24 cellular contexts compared by ENCODE assay signal in the genomic region with DNA sequence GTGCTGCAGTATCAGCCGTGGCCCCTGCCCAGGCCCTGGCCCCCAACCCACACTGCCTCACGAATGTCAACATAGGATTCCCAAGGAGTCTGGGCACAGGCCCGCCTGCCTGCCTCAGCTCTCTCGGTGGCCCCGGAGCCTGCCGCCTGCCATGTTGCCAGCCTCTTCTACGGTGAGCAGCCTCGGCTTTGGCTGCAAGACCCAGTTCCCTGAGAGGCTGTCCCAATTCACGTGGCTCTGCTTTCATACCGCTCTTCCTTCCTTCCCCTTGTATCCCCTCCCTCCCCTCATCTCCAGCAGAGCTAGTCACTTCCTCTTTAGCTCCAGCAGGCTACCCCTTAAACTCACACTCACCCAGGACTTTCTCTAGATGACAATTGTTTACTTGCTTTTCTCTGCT. TPM values are rescaled to one million over a fixed set of nuclear protein-coding genes. Genes with fewer than 3 reads are reported as not detected.
A peak's percentile ranks its signal among the peaks of the same experiment; 100 is the strongest.
DNase-seq lines count a peak whose midpoint lies in the region; ATAC-seq, FAIRE-seq and TF ChIP-seq lines count a peak whose summit lies in the region.
"Had no signal": no experiment of that assay in that cellular context is flagged by ENCODE, and none has a peak within 500 bp of the region (broad histone marks: within the 10 kb centered on the region; RNA-seq: fewer than 3 reads in every experiment).

No MANE protein-coding gene starts in this region.

- no peak for FAIRE-seq in kidney (lab: Jason Lieb, UNC)
- no peak for FAIRE-seq in GM12892 (lab: Jason Lieb, UNC)
- FAIRE-seq: A204.1 had no signal

- H3K4me1 ChIP-seq in left ventricle myocardium inferior: no peaks in the 10 kb centered on the region
- H3K4me1 ChIP-seq in kidney (ENCODE audit: control insufficient read depth in 1 of 2, insufficient read depth in 1 of 2, low read depth in 1 of 2, low read length in 2 of 2): no peaks in the 10 kb centered on the region
- H3K4me1 ChIP-seq in ascending aorta: no peaks in the 10 kb centered on the region
- H3K4me1 ChIP-seq: gastroesophageal sphincter, Peyer's patch had no signal

- TF ChIP-seq CTCF in left ventricle myocardium inferior (IDR thresholded peaks at IDR 0.05; ENCODE audit: borderline replicate concordance): no peak
- TF ChIP-seq CTCF in kidney (IDR thresholded peaks at IDR 0.05; ENCODE audit: borderline replicate concordance, extremely low read depth, insufficient read depth): no peak
- TF ChIP-seq CTCF in ascending aorta (IDR thresholded peaks at IDR 0.05): no peak

- H3K27me3 ChIP-seq in left ventricle myocardium inferior (ENCODE audit: low read depth): no peaks in the 10 kb centered on the region
- no peaks in the 10 kb centered on the region for H3K27me3 ChIP-seq in ascending aorta
- H3K27me3 ChIP-seq: gastroesophageal sphincter, Peyer's patch, thyroid gland had no signal

- no peak for TF ChIP-seq POLR2A in GM12892 (IDR thresholded peaks at IDR 0.05; ENCODE audit: low read depth, low read length)

- H3K4me3 Mint-ChIP-seq in effector memory CD8-positive, alpha-beta T cell: no peak overlapping the region
- H3K4me3 Mint-ChIP-seq: activated CD8-positive, alpha-beta T cell treated with anti-CD3 and anti-CD28 coated beads for 36 hours; activated T-cell treated with anti-CD3 and anti-CD28 coated beads, Interleukin-2, amount 50 U/mL, for 72 hours; CD8-positive, alpha-beta T cell; stimulated activated memory B cell treated with anti-CD40 and anti-IgM and Interleukin-4, amounts not matched to agents 10 μg/mL and 1 μg/mL and 100 μg/mL, for 72 hours had no signal

- peaks cover 13 to 24% of the 10 kb centered on the region in 2 donors for H3K27me3 Mint-ChIP-seq in effector memory CD8-positive, alpha-beta T cell
- H3K27me3 Mint-ChIP-seq: activated CD8-positive, alpha-beta T cell treated with anti-CD3 and anti-CD28 coated beads for 36 hours had no signal

- intact Hi-C loops in left cardiac atrium (cut with DNase I): no loop called here
- intact Hi-C loops in left ventricle myocardium inferior (cut with micrococcal nuclease): no loop called here
- intact Hi-C loops in kidney (cut with DNase I): no loop called here
- intact Hi-C loops in ascending aorta (cut with DNase I): no loop called here

- no peak overlapping the region for H3K27ac Mint-ChIP-seq in effector memory CD8-positive, alpha-beta T cell
- H3K27ac Mint-ChIP-seq: activated CD8-positive, alpha-beta T cell treated with anti-CD3 and anti-CD28 coated beads for 36 hours; activated naive CD4-positive, alpha-beta T cell treated with anti-CD3 and anti-CD28 coated beads, Interleukin-2, amount 50 U/mL, for 72 hours; activated T-cell treated with anti-CD3 and anti-CD28 coated beads, Interleukin-2, amount 50 U/mL, for 72 hours; CD8-positive, alpha-beta T cell; stimulated activated memory B cell treated with anti-CD40 and anti-IgM and Interleukin-4, amounts not matched to agents 10 μg/mL and 1 μg/mL and 100 μg/mL, for 72 hours had no signal

- H3K9ac ChIP-seq in kidney (ENCODE audit: low read length in 2 of 2): no peak overlapping the region

- no peaks in the 10 kb centered on the region for H3K9me3 Mint-ChIP-seq in effector memory CD8-positive, alpha-beta T cell
- H3K9me3 Mint-ChIP-seq: activated CD8-positive, alpha-beta T cell treated with anti-CD3 and anti-CD28 coated beads for 36 hours; activated naive CD4-positive, alpha-beta T cell treated with anti-CD3 and anti-CD28 coated beads, Interleukin-2, amount 50 U/mL, for 72 hours; activated T-cell treated with anti-CD3 and anti-CD28 coated beads, Interleukin-2, amount 50 U/mL, for 72 hours; CD8-positive, alpha-beta T cell; stimulated activated memory B cell treated with anti-CD40 and anti-IgM and Interleukin-4, amounts not matched to agents 10 μg/mL and 1 μg/mL and 100 μg/mL, for 72 hours had no signal

- DNase-seq in left cardiac atrium (no peak), left ventricle myocardium inferior (no peak), OCI-M1 (lab: John Stamatoyannopoulos, UW) (peak; percentile 73), kidney (peak; percentile 68), ascending aorta (ENCODE audit: low spot score in 2 of 2) (no peak), GM12892 (ENCODE audit: insufficient read length) (no peak)
- DNase-seq in stimulated activated CD4-positive, alpha-beta T cell treated with anti-CD3 and anti-CD28 coated beads, Interleukin-4, amount 100 ng/mL, for 1 hour: no peak
- no peak for DNase-seq in effector memory CD8-positive, alpha-beta T cell
- DNase-seq: activated CD8-positive, alpha-beta T cell treated with anti-CD3 and anti-CD28 coated beads for 36 hours; activated T-cell treated with anti-CD3 and anti-CD28 coated beads, Interleukin-2, amount 50 U/mL, for 72 hours; CD8-positive, alpha-beta T cell; cortex of kidney; DMS79 treated with DMSO at 0.1 percent for 48 hours; NCI-H1092; NCI-H526 treated with DMSO at 0.1 percent for 48 hours; Peyer's patch; thyroid gland had no signal

- no peaks in the 10 kb centered on the region for H3K4me1 Mint-ChIP-seq in effector memory CD8-positive, alpha-beta T cell (ENCODE audit: low read depth in 2 of 2)

- H3K4me3 ChIP-seq in left ventricle myocardium inferior: no peak overlapping the region
- no peak overlapping the region for H3K4me3 ChIP-seq in kidney (ENCODE audit: low read length in 2 of 2)
- H3K4me3 ChIP-seq in ascending aorta: no peak overlapping the region
- H3K4me3 ChIP-seq: gastroesophageal sphincter, Peyer's patch, smooth muscle cell, thyroid gland had no signal

- H3K9me3 ChIP-seq in left ventricle myocardium inferior (replicated peaks): no peaks in the 10 kb centered on the region
- H3K9me3 ChIP-seq in kidney (ENCODE audit: control insufficient read depth in 1 of 2, low read length in 2 of 2): no peaks in the 10 kb centered on the region
- no peaks in the 10 kb centered on the region for H3K9me3 ChIP-seq in ascending aorta
- H3K9me3 ChIP-seq: gastroesophageal sphincter, Peyer's patch, thyroid gland had no signal

- H3K36me3 ChIP-seq in left ventricle myocardium inferior: no peaks in the 10 kb centered on the region
- no peaks in the 10 kb centered on the region for H3K36me3 ChIP-seq in kidney (ENCODE audit: control insufficient read depth in 1 of 2, insufficient read depth in 2 of 2, low read length in 2 of 2)
- H3K36me3 ChIP-seq in ascending aorta: no peaks in the 10 kb centered on the region
- H3K36me3 ChIP-seq: gastroesophageal sphincter, Peyer's patch, thyroid gland had no signal

- H3K27ac ChIP-seq in left ventricle myocardium inferior (replicated peaks): no peak overlapping the region
- no peak overlapping the region for H3K27ac ChIP-seq in kidney (ENCODE audit: low read depth in 2 of 2, low read length in 2 of 2)
- H3K27ac ChIP-seq in ascending aorta: no peak overlapping the region
- H3K27ac ChIP-seq: epithelial cell of prostate, gastroesophageal sphincter, Peyer's patch, thyroid gland had no signal

- no peaks in the 10 kb centered on the region for H3K36me3 Mint-ChIP-seq in effector memory CD8-positive, alpha-beta T cell (ENCODE audit: insufficient read depth)
- H3K36me3 Mint-ChIP-seq: activated naive CD4-positive, alpha-beta T cell treated with anti-CD3 and anti-CD28 coated beads, Interleukin-2, amount 50 U/mL, for 72 hours; CD8-positive, alpha-beta T cell; stimulated activated memory B cell treated with anti-CD40 and anti-IgM and Interleukin-4, amounts not matched to agents 10 μg/mL and 1 μg/mL and 100 μg/mL, for 72 hours had no signal

- peak; percentile 7 to 51 for ATAC-seq in left cardiac atrium
- ATAC-seq in effector memory CD8-positive, alpha-beta T cell (replicated peaks): no peak
- ATAC-seq: activated CD8-positive, alpha-beta T cell treated with anti-CD3 and anti-CD28 coated beads for 36 hours; activated naive CD4-positive, alpha-beta T cell treated with anti-CD3 and anti-CD28 coated beads, Interleukin-2, amount 50 U/mL, for 72 hours; activated T-cell treated with anti-CD3 and anti-CD28 coated beads, Interleukin-2, amount 50 U/mL, for 72 hours; CD8-positive, alpha-beta T cell; gastroesophageal sphincter; SK-N-SH treated with all-trans-retinoic acid at 6 μM for 48 hours; stimulated activated memory B cell treated with anti-CD40 and anti-IgM and Interleukin-4, amounts not matched to agents 10 μg/mL and 1 μg/mL and 100 μg/mL, for 72 hours had no signal

RNA-seq across cellular contexts. Expression of a gene that starts 42.7 kb away (rescaled TPM):
- total RNA-seq in left cardiac atrium (10 to 100 TPM; 12.9 to 14.6 TPM), left ventricle myocardium inferior (13.0 TPM), kidney (9.7 TPM), ascending aorta (0.85 TPM)
- 11.0 TPM for polyA plus RNA-seq in kidney (ENCODE audit: insufficient read depth, low read depth, low replicate concordance)
- not detected for polyA plus RNA-seq in GM12892 (2012; ENCODE audit: missing spikeins)
- total RNA-seq: CD8-positive, alpha-beta T cell had no signal

Comparison
In these comparisons a context has a peak if more than half of its experiments do, and no peak if none do; other contexts are left out.
1. DNase-seq: peak in OCI-M1 (single experiment) and kidney (single experiment); none in left cardiac atrium (single experiment), left ventricle myocardium inferior (single experiment), stimulated activated CD4-positive, alpha-beta T cell treated with anti-CD3 and anti-CD28 coated beads, Interleukin-4, amount 100 ng/mL, for 1 hour (single experiment), ascending aorta (0 of 2), GM12892 (single experiment) and effector memory CD8-positive, alpha-beta T cell (0 of 3).